17 cellular contexts compared by ENCODE assay signal in genomic region chr5:91146221-91146620, GRCh38.
DNase-seq lines count a peak whose midpoint lies in the region; ATAC-seq, FAIRE-seq and TF ChIP-seq lines count a peak whose summit lies in the region.
"Had no signal": no experiment of that assay in that cellular context is flagged by ENCODE, and none has a peak within 500 bp of the region (broad histone marks: within the 10 kb centered on the region; RNA-seq: fewer than 3 reads in every experiment).

No MANE protein-coding gene starts in this region.

- H3K4me1 ChIP-seq in HepG2 (ENCODE audit: insufficient read depth, low read length) (no peaks in the 10 kb centered on the region), tibial nerve (peaks cover 0 to 49% (median 16%) of the 10 kb centered on the region in 4 donors), Peyer's patch (peaks cover 0 to 5% (median 0%) of the 10 kb centered on the region in 4 donors)

- no peak for TF ChIP-seq RAD21 in HepG2 (CRISPR knock-in tag; IDR thresholded peaks at IDR 0.05)

- BruUV-seq in HepG2 (replicated peaks; lab: Mats Ljungman, UMichigan) = no TSS peak

- H3K4me3 ChIP-seq in HepG2 (replicated peaks in 1 of 3; ENCODE audit: insufficient read depth in 1 of 3, low read depth in 2 of 3, low read length in 3 of 3) (no peak overlapping the region), tibial nerve (no peak overlapping the region), Peyer's patch (no peak overlapping the region), coronary artery (no peak overlapping the region)
- H3K4me3 ChIP-seq: upper lobe of left lung had no signal

- WGBS in HepG2 (ENCODE audit: low lambda C conversion rate) = 22% methylated on average over 4 of the region's 4 CpGs
- 50 to 51% methylated on average over 4 of the region's 4 CpGs for WGBS in tibial nerve, 2 donors

- H3K27ac ChIP-seq in HepG2 (ENCODE audit: extremely low read length, insufficient read depth, low read length) (no peak overlapping the region), tibial nerve (peak overlapping the region in 3 of 4 donors; percentile 24 to 82 (median 82)), Peyer's patch (no peak overlapping the region), coronary artery (peak overlapping the region in 1 of 2 donors; percentile 28)

- no peak for TF ChIP-seq POLR2A in HepG2 (IDR thresholded peaks at IDR 0.05; ENCODE audit: insufficient read depth in 1 of 2, low read depth in 2 of 2, low read length in 2 of 2)
- no peak for TF ChIP-seq POLR2A in tibial nerve (IDR thresholded peaks at IDR 0.05)
- no peak for TF ChIP-seq POLR2A in Peyer's patch (IDR thresholded peaks at IDR 0.05)

- DNase-seq in SIG-M5 treated with dmso at 0.1 percent for 504 hours (lab: John Stamatoyannopoulos, UW; ENCODE audit: unreplicated experiment) (peak; percentile 55), SIG-M5 (lab: John Stamatoyannopoulos, UW) (no peak), amniotic epithelial cell (ENCODE audit: low read depth) (peak; percentile 83), HepG2 (ENCODE audit: low spot score) (no peak), tibial nerve (ENCODE audit: low spot score in 2 of 2) (no peak), Peyer's patch (no peak), coronary artery (ENCODE audit: low spot score) (no peak)
- no peak for DNase-seq in stimulated activated CD8-positive, alpha-beta memory T cell treated with anti-CD3 and anti-CD28 coated beads, Interleukin-4, amount 100 ng/mL, for 48 hours
- DNase-seq: activated CD8-positive, alpha-beta memory T cell treated with anti-CD3 and anti-CD28 coated beads, Interleukin-2, amount 10 ng/mL, durations not matched to agents 7 days and 5 days; activated naive CD4-positive, alpha-beta T cell; CD8-positive, alpha-beta memory T cell; naive thymus-derived CD8-positive, alpha-beta T cell; NCI-H1048; NCI-H2171 treated with DMSO at 0.1 percent for 48 hours; stimulated activated CD4-positive, alpha-beta T cell treated with anti-CD3 and anti-CD28 coated beads, Interleukin-2, amount 100 ng/mL, for 24 hours; T-helper 1 cell had no signal

- CTCF ChIA-PET in HepG2 (lab: Yijun Ruan, JAX; ENCODE audit: low intra/inter-chr PET ratio, low total read pairs) = no interaction called here

- H3K27me3 ChIP-seq in HepG2 (ENCODE audit: control insufficient read depth in 1 of 2, insufficient read depth in 2 of 2, low read length in 2 of 2) (peaks cover 0 to 4% of the 10 kb centered on the region in 2 experiments; a peak in 2 of 5 replicates), tibial nerve (no peaks in the 10 kb centered on the region), Peyer's patch (no peaks in the 10 kb centered on the region)
- H3K27me3 ChIP-seq: upper lobe of left lung had no signal

- FAIRE-seq in HepG2 (lab: Jason Lieb, UNC) = no peak

- no peaks in the 10 kb centered on the region for H4K20me1 ChIP-seq in HepG2 (ENCODE audit: insufficient read depth, low read length)

- H3K9ac ChIP-seq in HepG2 (ENCODE audit: insufficient read depth, low read depth, low read length) = no peak overlapping the region

- no peak overlapping the region for H2AFZ ChIP-seq in HepG2 (ENCODE audit: low read length)

- intact Hi-C loops in HepG2 (cut with micrococcal nuclease; ENCODE audit: unreplicated experiment) = no loop called here

- H3K4me2 ChIP-seq in HepG2 (ENCODE audit: low read depth, low read length) = no peak overlapping the region

- H3K9me3 ChIP-seq in HepG2 (ENCODE audit: low read length) (peaks cover 11% of the 10 kb centered on the region), tibial nerve (no peaks in the 10 kb centered on the region), Peyer's patch (no peaks in the 10 kb centered on the region)
- H3K9me3 ChIP-seq: upper lobe of left lung had no signal

- H3K36me3 ChIP-seq in HepG2 (replicated peaks in 1 of 2; ENCODE audit: control insufficient read depth in 1 of 2, insufficient read depth in 2 of 2, low read length in 2 of 2) = no peaks in the 10 kb centered on the region
- no peaks in the 10 kb centered on the region for H3K36me3 ChIP-seq in tibial nerve
- H3K36me3 ChIP-seq in Peyer's patch = no peaks in the 10 kb centered on the region
- H3K36me3 ChIP-seq: upper lobe of left lung had no signal

- no peaks in the 10 kb centered on the region for H3K79me2 ChIP-seq in HepG2 (ENCODE audit: insufficient read depth, low read length)

- TF ChIP-seq CTCF in HepG2 (CRISPR knock-in tag; IDR thresholded peaks at IDR 0.05) (no peak), tibial nerve (IDR thresholded peaks at IDR 0.05) (no peak), Peyer's patch (IDR thresholded peaks at IDR 0.05) (no peak), coronary artery (IDR thresholded peaks at IDR 0.05) (no peak)

- no peak for ATAC-seq in HepG2
- ATAC-seq: activated CD8-positive, alpha-beta memory T cell treated with anti-CD3 and anti-CD28 coated beads, Interleukin-2, amount 10 ng/mL, durations not matched to agents 7 days and 5 days; naive thymus-derived CD8-positive, alpha-beta T cell had no signal

- POLR2A ChIA-PET in HepG2 (lab: Yijun Ruan, JAX) = no interaction called here

- in situ Hi-C loops in HepG2 (cut with HindIII; ENCODE audit: extremely low pct_ligation_motif_present, low pct_unique_long_range_greater_than_20kb) = no loop called here

- TF ChIP-seq EP300 in HepG2 (IDR thresholded peaks at IDR 0.05; ENCODE audit: low read depth in 2 of 2, low read length in 2 of 2) (no peak), HepG2 (CRISPR knock-in tag; IDR thresholded peaks at IDR 0.05; ENCODE audit: borderline replicate concordance) (no peak), tibial nerve (IDR thresholded peaks at IDR 0.05) (peak; percentile 51 to 71)

TF ChIP-seq in HepG2, 621 proteins besides CTCF, POLR2A, EP300 and RAD21:
- peak in 1 of 2 experiments; percentile 39; a peak in 1 of 4 replicates for TF ChIP-seq ATF4 (CRISPR knock-in tag; IDR thresholded peaks at IDR 0.05)
- TF ChIP-seq CEBPB (IDR thresholded peaks at IDR 0.05; ENCODE audit: borderline replicate concordance, low read depth, low read length) = peak; percentile 78; the same call in 1 of the 2 replicates
- peak; percentile 86 for TF ChIP-seq CEBPG (CRISPR knock-in tag; IDR thresholded peaks at IDR 0.05)
- TF ChIP-seq KAT8 (CRISPR knock-in tag; IDR thresholded peaks at IDR 0.05) = no peak

Comparison
In these comparisons a context has a peak if more than half of its experiments do, and no peak if none do; other contexts are left out.
1. DNase-seq: peak in SIG-M5 treated with dmso at 0.1 percent for 504 hours (single experiment) and amniotic epithelial cell (single experiment); none in SIG-M5 (single experiment), HepG2 (single experiment), tibial nerve (0 of 2), stimulated activated CD8-positive, alpha-beta memory T cell treated with anti-CD3 and anti-CD28 coated beads, Interleukin-4, amount 100 ng/mL, for 48 hours (single experiment), Peyer's patch (0 of 3) and coronary artery (single experiment).
2. H3K27ac ChIP-seq: peak in tibial nerve (3 of 4); none in HepG2 (single experiment) and Peyer's patch (0 of 4).